Comparison of ENCODE assay signal across 24 cellular contexts in the genomic region with DNA sequence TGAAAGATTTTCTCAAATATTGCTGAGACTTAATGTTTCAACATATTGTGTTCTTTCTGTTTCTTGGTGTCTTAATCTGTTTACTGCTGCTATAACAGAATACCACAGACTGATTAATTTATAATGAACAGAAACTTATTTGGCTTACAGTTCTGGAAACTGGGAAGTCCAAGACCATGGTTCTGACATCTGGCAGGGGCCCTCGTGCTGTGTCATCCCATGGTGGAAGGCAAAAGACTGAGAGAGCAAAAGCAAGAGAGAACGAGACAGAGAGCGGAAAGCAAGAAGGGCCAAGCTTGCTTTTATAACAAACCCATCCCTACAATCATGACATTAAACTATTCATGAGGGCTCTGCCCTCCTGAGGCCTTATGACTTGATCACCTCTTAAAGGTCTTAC.
A peak's percentile ranks its signal among the peaks of the same experiment; 100 is the strongest.
DNase-seq lines count a peak whose midpoint lies in the region; ATAC-seq, FAIRE-seq and TF ChIP-seq lines count a peak whose summit lies in the region.
"Had no signal": no experiment of that assay in that cellular context is flagged by ENCODE, and none has a peak within 500 bp of the region (broad histone marks: within the 10 kb centered on the region; RNA-seq: fewer than 3 reads in every experiment).

No MANE protein-coding gene starts in this region.

- peak overlapping the region in 7 of 11 experiments; percentile 14 to 97 (median 60); a peak in 7 of 22 replicates for H3K27ac ChIP-seq in BLaER1 treated with 17β-estradiol and CSF1 and Interleukin-3, amounts not matched to agents 10 nM and 100 nM
- H3K27ac ChIP-seq in astrocyte (ENCODE audit: low read depth, low read length) (no peak overlapping the region), H9 (ENCODE audit: insufficient read length, low read depth, low read length) (no peak overlapping the region)
- H3K27ac ChIP-seq: GM23248, KMS-11, SJCRH30 had no signal

- H2BK12ac ChIP-seq in H9 (ENCODE audit: insufficient read length, low read depth, low read length) = no peak overlapping the region

- H3K4me3 ChIP-seq in BLaER1 treated with 17β-estradiol and CSF1 and Interleukin-3, amounts not matched to agents 10 nM and 100 nM = no peak overlapping the region
- H3K4me3 ChIP-seq in astrocyte (ENCODE audit: insufficient read depth, low read depth, low read length) = no peak overlapping the region
- H3K4me3 ChIP-seq: GM23248, SJCRH30 had no signal

- no peaks in the 10 kb centered on the region for H3K27me3 ChIP-seq in BLaER1 treated with 17β-estradiol and CSF1 and Interleukin-3, amounts not matched to agents 10 nM and 100 nM
- H3K27me3 ChIP-seq in astrocyte (ENCODE audit: insufficient read depth, low read length) = no peaks in the 10 kb centered on the region
- H3K27me3 ChIP-seq in H9 (ENCODE audit: insufficient read depth, low read length) = no peaks in the 10 kb centered on the region
- H3K27me3 ChIP-seq: SJCRH30 had no signal

- H3K36me3 ChIP-seq in BLaER1 treated with 17β-estradiol and CSF1 and Interleukin-3, amounts not matched to agents 10 nM and 100 nM = no peaks in the 10 kb centered on the region
- no peaks in the 10 kb centered on the region for H3K36me3 ChIP-seq in astrocyte (ENCODE audit: insufficient read depth, low read length)
- H3K36me3 ChIP-seq: SJCRH30 had no signal

- FAIRE-seq in astrocyte (lab: Jason Lieb, UNC) = no peak
- FAIRE-seq: D721Med, GM19239, HTR-8/SVneo, RCC 7860 had no signal

- H3K9me3 ChIP-seq in BLaER1 treated with 17β-estradiol and CSF1 and Interleukin-3, amounts not matched to agents 10 nM and 100 nM (replicated peaks in 1 of 11) = peaks cover 0 to 35% (median 9%) of the 10 kb centered on the region in 11 experiments; a peak in 12 of 22 replicates
- H3K9me3 ChIP-seq in astrocyte (ENCODE audit: insufficient read depth, low read depth, low read length) (no peaks in the 10 kb centered on the region), H9 (ENCODE audit: control insufficient read depth, low read depth, low read length) (no peaks in the 10 kb centered on the region)
- H3K9me3 ChIP-seq: SJCRH30 had no signal

- H4K8ac ChIP-seq in H9 (replicated peaks; ENCODE audit: insufficient read length, low read depth, low read length) = no peak overlapping the region

- peaks cover 68% of the 10 kb centered on the region for H3K4me1 Mint-ChIP-seq in astrocyte (ENCODE audit: low read depth, unreplicated experiment)
- peaks cover 35% of the 10 kb centered on the region for H3K4me1 Mint-ChIP-seq in nephron progenitor cell
- H3K4me1 Mint-ChIP-seq in H9 = peaks cover 28 to 33% of the 10 kb centered on the region in 2 experiments

- no CpG with 5 or more reads among the region's 3 CpGs for WGBS in H9 (ENCODE audit: extremely low coverage, insufficient read length, low lambda C conversion rate)

- H3K4me3 Mint-ChIP-seq in astrocyte (ENCODE audit: unreplicated experiment) = no peak overlapping the region
- no peak overlapping the region for H3K4me3 Mint-ChIP-seq in nephron progenitor cell
- no peak overlapping the region for H3K4me3 Mint-ChIP-seq in H9
- H3K4me3 Mint-ChIP-seq: CD14-positive monocyte had no signal

- no peak overlapping the region for H4K91ac ChIP-seq in H9 (ENCODE audit: insufficient read length, low read depth, low read length)

- DNase-seq in astrocyte (ENCODE audit: low read depth) = no peak
- DNase-seq in islet precursor cell = peak; percentile 22
- DNase-seq in nephron progenitor cell = no peak
- no peak for DNase-seq in GM20000 (ENCODE audit: low spot score)
- no peak for DNase-seq in GDM1 (lab: John Stamatoyannopoulos, UW)
- no peak for DNase-seq in H9
- DNase-seq: DMS53, GF-D8, GM23248, HCEC 1CT, NCI-H1105 treated with DMSO at 0.1 percent for 48 hours, NCI-H2081, NCI-H446, NCI-H526, OCI-M1, SJCRH30 had no signal

- H3K79me2 ChIP-seq in astrocyte (ENCODE audit: insufficient read depth, low read length) (no peaks in the 10 kb centered on the region), H9 (ENCODE audit: insufficient read depth, low read length) (no peaks in the 10 kb centered on the region)

- no peak for ATAC-seq in GM19463 (IDR thresholded peaks at IDR 0.05; ENCODE audit: unreplicated experiment)

- H3K9me3 Mint-ChIP-seq in astrocyte (ENCODE audit: unreplicated experiment) (no peaks in the 10 kb centered on the region), nephron progenitor cell (no peaks in the 10 kb centered on the region), H9 (no peaks in the 10 kb centered on the region)

- no peak overlapping the region for H3K56ac ChIP-seq in H9 (ENCODE audit: insufficient read length, low read depth, low read length)

- no peak overlapping the region for H3K23ac ChIP-seq in H9 (ENCODE audit: insufficient read length, low read depth, low read length)

- H2BK120ac ChIP-seq in H9 (ENCODE audit: low read depth, low read length, poor library complexity, severe bottlenecking) = no peak overlapping the region

- H3K14ac ChIP-seq in H9 (ENCODE audit: insufficient read depth, low read length) = no peak overlapping the region

- H3K4ac ChIP-seq in H9 (ENCODE audit: low read depth, low read length) = no peak overlapping the region

- TF ChIP-seq CTCF in astrocyte (IDR thresholded peaks at IDR 0.05; ENCODE audit: insufficient read depth, low read depth, low read length) = no peak
- no peak for TF ChIP-seq CTCF in nephron progenitor cell (IDR thresholded peaks at IDR 0.05)
- no peak for TF ChIP-seq CTCF in GM20000 (IDR thresholded peaks at IDR 0.05; ENCODE audit: extremely low read depth, missing control alignments)
- no peak for TF ChIP-seq CTCF in H9 (conservative IDR thresholded peaks at IDR 0.05)

- no peak overlapping the region for H3K18ac ChIP-seq in H9 (ENCODE audit: insufficient read length, low read depth, low read length)

- H3K27me3 Mint-ChIP-seq in astrocyte (ENCODE audit: low read depth, unreplicated experiment) = no peaks in the 10 kb centered on the region
- no peaks in the 10 kb centered on the region for H3K27me3 Mint-ChIP-seq in nephron progenitor cell (ENCODE audit: low read depth, poor library complexity)
- no peaks in the 10 kb centered on the region for H3K27me3 Mint-ChIP-seq in H9 (ENCODE audit: low read depth)

- H4K5ac ChIP-seq in H9 (ENCODE audit: insufficient read length, low read depth, low read length) = no peak overlapping the region

- H3K4me1 ChIP-seq in BLaER1 treated with 17β-estradiol and CSF1 and Interleukin-3, amounts not matched to agents 10 nM and 100 nM = peaks cover 37 to 92% (median 45%) of the 10 kb centered on the region in 10 experiments
- H3K4me1 ChIP-seq in astrocyte (ENCODE audit: insufficient read depth, low read length) (peaks cover 41% of the 10 kb centered on the region), H9 (ENCODE audit: insufficient read depth, low read length) (peaks cover 4% of the 10 kb centered on the region; the same call in 1 of the 2 replicates)

- H2AK5ac ChIP-seq in H9 (ENCODE audit: insufficient read length, low read length) = no peak overlapping the region

- H4K20me1 ChIP-seq in BLaER1 treated with 17β-estradiol and CSF1 and Interleukin-3, amounts not matched to agents 10 nM and 100 nM = no peaks in the 10 kb centered on the region
- H4K20me1 ChIP-seq in astrocyte (ENCODE audit: insufficient read depth, low read length) (no peaks in the 10 kb centered on the region), H9 (ENCODE audit: control insufficient read depth, insufficient read depth, insufficient read length) (no peaks in the 10 kb centered on the region)

- H2BK15ac ChIP-seq in H9 (ENCODE audit: low read depth, low read length) = no peak overlapping the region

- H3K36me3 Mint-ChIP-seq in astrocyte (ENCODE audit: low read depth, unreplicated experiment) = peaks cover 2% of the 10 kb centered on the region
- peaks cover 23% of the 10 kb centered on the region for H3K36me3 Mint-ChIP-seq in nephron progenitor cell (ENCODE audit: low read depth)
- H3K36me3 Mint-ChIP-seq in H9 (ENCODE audit: insufficient read depth in 1 of 3, low read depth in 3 of 3) = no peaks in the 10 kb centered on the region; a peak in 1 of 7 replicates

- H3K79me1 ChIP-seq in H9 (ENCODE audit: insufficient read depth, low read depth, low read length, poor library complexity, severe bottlenecking) = no peaks in the 10 kb centered on the region

- H3K27ac Mint-ChIP-seq in astrocyte (ENCODE audit: unreplicated experiment) = peak overlapping the region; percentile 81
- peak overlapping the region; percentile 51 for H3K27ac Mint-ChIP-seq in nephron progenitor cell
- no peak overlapping the region for H3K27ac Mint-ChIP-seq in H9
- H3K27ac Mint-ChIP-seq: CD14-positive monocyte had no signal

- H2BK5ac ChIP-seq in H9 (ENCODE audit: insufficient read length, low read length) = no peak overlapping the region

- no peak overlapping the region for H2BK20ac ChIP-seq in H9 (ENCODE audit: low read depth, low read length, poor library complexity, severe bottlenecking)

- no peak overlapping the region for H3T11ph ChIP-seq in H9 (ENCODE audit: low read length)

- H3K4me2 ChIP-seq in BLaER1 treated with 17β-estradiol and CSF1 and Interleukin-3, amounts not matched to agents 10 nM and 100 nM = peak overlapping the region in 4 of 11 experiments; percentile 9 to 84 (median 82); a peak in 7 of 22 replicates
- H3K4me2 ChIP-seq in astrocyte (ENCODE audit: low read length) (no peak overlapping the region), H9 (ENCODE audit: insufficient read depth, insufficient read length, low read length) (no peak overlapping the region)
- H3K4me2 ChIP-seq: KMS-11 had no signal

- H3K9ac ChIP-seq in BLaER1 treated with 17β-estradiol and CSF1 and Interleukin-3, amounts not matched to agents 10 nM and 100 nM = no peak overlapping the region
- no peak overlapping the region for H3K9ac ChIP-seq in astrocyte (ENCODE audit: low read length)
- no peak overlapping the region for H3K9ac ChIP-seq in H9 (ENCODE audit: extremely low read depth, insufficient read length, low read length)
- H3K9ac ChIP-seq: GM23248, KMS-11 had no signal

- H2AFZ ChIP-seq in astrocyte (ENCODE audit: low read depth, low read length) = no peak overlapping the region
- no peak overlapping the region for H2AFZ ChIP-seq in H9 (ENCODE audit: low read length)
- H2AFZ ChIP-seq: GM23248 had no signal

- no peaks in the 10 kb centered on the region for H3K23me2 ChIP-seq in H9 (ENCODE audit: insufficient read length, low read depth, low read length, poor library complexity, severe bottlenecking)

Comparison
In these comparisons a context has a peak if more than half of its experiments do, and no peak if none do; other contexts are left out.
1. H3K27ac ChIP-seq: peak in BLaER1 treated with 17β-estradiol and CSF1 and Interleukin-3, amounts not matched to agents 10 nM and 100 nM (7 of 11); none in astrocyte (single experiment) and H9 (single experiment).
2. H3K27ac Mint-ChIP-seq: peak in astrocyte (single experiment) and nephron progenitor cell (single experiment); none in H9 (0 of 3).